Comparison of ENCODE assay signal across 23 cellular contexts in the genomic region with DNA sequence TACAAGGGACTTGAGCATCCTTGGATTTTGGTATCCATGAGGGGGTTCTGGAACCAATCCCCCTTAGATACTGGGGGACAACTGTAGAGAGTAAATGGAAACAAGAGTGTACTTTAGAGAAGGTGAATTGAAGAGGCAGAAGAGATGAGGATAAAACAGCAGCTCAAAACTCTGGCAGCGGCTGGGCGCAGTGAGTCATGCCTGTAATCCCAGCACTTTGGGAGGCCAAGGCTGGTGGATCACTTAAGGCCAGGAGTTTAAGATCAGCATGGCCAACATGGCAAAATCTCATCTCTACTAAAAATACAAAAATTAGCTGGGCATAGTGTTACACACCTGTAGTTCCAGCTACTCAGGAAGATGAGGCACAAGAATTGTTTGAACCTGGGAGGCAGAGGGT.
"Had no signal": no experiment of that assay in that cellular context is flagged by ENCODE, and none has a peak within 500 bp of the region (broad histone marks: within the 10 kb centered on the region; RNA-seq: fewer than 3 reads in every experiment).

No MANE protein-coding gene starts in this region.

- ATAC-seq: K562 had no signal

- H3K4me3 ChIP-seq: K562, SJSA1, SK-N-MC had no signal

- H3K27me3 Mint-ChIP-seq: IgD-negative memory B cell had no signal

- H3K27ac ChIP-seq: KMS-11, SJSA1, SK-N-MC had no signal

- H3K9me3 ChIP-seq: SJSA1 had no signal

- H3K4me1 Mint-ChIP-seq: IgD-negative memory B cell had no signal

- H3K4me1 ChIP-seq: SJSA1 had no signal

- H3K36me3 Mint-ChIP-seq: IgD-negative memory B cell had no signal

- FAIRE-seq: HTR-8/SVneo, K562, RCC 7860 had no signal

- H3K27me3 ChIP-seq: SJSA1 had no signal

- H3K4me3 Mint-ChIP-seq: IgD-negative memory B cell had no signal

- DNase-seq: Kasumi-1, MV-4-11, NCI-H1048, NCI-H1417 treated with DMSO at 0.1 percent for 48 hours, NCI-H146, NCI-H1694 treated with DMSO at 0.1 percent for 48 hours, NCI-H1930, NCI-H2081, NCI-H2107, NCI-H2227 treated with DMSO at 0.1 percent for 48 hours, NCI-H446, NCI-H510A, NCI-H524 treated with DMSO at 0.1 percent for 48 hours, Right ventricle myocardium superior, RPMI8226, SIG-M5 had no signal

- H3K9ac ChIP-seq: KMS-11 had no signal

- H3K36me3 ChIP-seq: SJSA1 had no signal
